8 cellular contexts compared by ENCODE assay signal in genomic region chr3:9916346-9916733, GRCh38. TPM values are rescaled to one million over a fixed set of nuclear protein-coding genes. Genes with fewer than 3 reads are reported as not detected.
DNase-seq lines count a peak whose midpoint lies in the region; ATAC-seq, FAIRE-seq and TF ChIP-seq lines count a peak whose summit lies in the region.

No MANE protein-coding gene starts in this region.

- no peaks in the 10 kb centered on the region for H3K36me3 ChIP-seq in H7 (replicated peaks; ENCODE audit: control insufficient read depth, insufficient read depth, low read length)

- H3K4me3 Mint-ChIP-seq in WTC11 = peak overlapping the region; percentile 73

- H3K27me3 ChIP-seq in H7 (ENCODE audit: control insufficient read depth, insufficient read depth, low read length) = peaks cover 3% of the 10 kb centered on the region

- no peaks in the 10 kb centered on the region for H3K36me3 Mint-ChIP-seq in WTC11

- no peak for FAIRE-seq in urothelium cell line (lab: Jason Lieb, UNC)

- DNase-seq in H7 (no peak), WTC11 (ENCODE audit: low spot score) (no peak), globus pallidus (ENCODE audit: low spot score) (peak; percentile 9), urothelium cell line (ENCODE audit: low spot score) (no peak), GM10266 (ENCODE audit: extremely low spot score) (no peak)

- CTCF ChIA-PET in WTC11 (lab: Charles Lee) = interaction anchor here (0.9 to 2.5 kb wide), 9 partner anchors 9 to 72 kb away, joined by 3 to 17 read pairs (median 4); partner anchors contain the start of genes CRELD1, PRRT3 and RPUSD3

- TF ChIP-seq CTCF in WTC11 (IDR thresholded peaks at IDR 0.05) (no peak), GM10266 (IDR thresholded peaks at IDR 0.05; ENCODE audit: control insufficient read depth, insufficient read depth, low read depth, missing control alignments) (no peak)

- H3K9me3 Mint-ChIP-seq in WTC11 = no peaks in the 10 kb centered on the region

- ATAC-seq in WTC11 = no peak
- ATAC-seq in HG03342 (IDR thresholded peaks at IDR 0.05; ENCODE audit: unreplicated experiment) = no peak
- ATAC-seq in GM19328 (IDR thresholded peaks at IDR 0.05; ENCODE audit: unreplicated experiment) = no peak

- no peak overlapping the region for H3K27ac Mint-ChIP-seq in WTC11

- H3K27me3 Mint-ChIP-seq in WTC11 (ENCODE audit: low read depth) = 0 out of 2 replicates have a peak, but pooled peaks cover 3% of the 10 kb centered on the region

- H3K4me3 ChIP-seq in H7 (ENCODE audit: insufficient read depth, low read depth, low read length) (0 out of 2 replicates have a peak overlapping the region, but pooled peaks have one; percentile 12), skin epidermis (peak overlapping the region; percentile 29 to 60 (median 51))

- H3K4me1 Mint-ChIP-seq in WTC11 = peaks cover 18% of the 10 kb centered on the region

- POLR2A ChIA-PET in WTC11 (lab: Charles Lee) = interaction anchor here (1.1 to 3.0 kb wide), 5 partner anchors 14 to 332 kb away, joined by 3 to 16 read pairs (median 5); partner anchors contain the start of genes ARPC4, CRELD1, IL17RE and TATDN2

- H3K27ac ChIP-seq in skin epidermis = peak overlapping the region in 20 of 21 experiments; percentile 34 to 91 (median 83)

TF ChIP-seq in WTC11, 78 proteins besides CTCF, POLR2A, EP300 and RAD21:
- TF ChIP-seq RELA (CRISPR knock-in tag; IDR thresholded peaks at IDR 0.05; ENCODE audit: borderline replicate concordance) = no peak
- no peak for TF ChIP-seq ZNF425 (CRISPR knock-in tag; conservative IDR thresholded peaks at IDR 0.05)
- TF ChIP-seq, protein P1, sequence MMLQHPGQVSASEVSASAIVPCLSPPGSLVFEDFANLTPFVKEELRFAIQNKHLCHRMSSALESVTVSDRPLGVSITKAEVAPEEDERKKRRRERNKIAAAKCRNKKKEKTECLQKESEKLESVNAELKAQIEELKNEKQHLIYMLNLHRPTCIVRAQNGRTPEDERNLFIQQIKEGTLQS (CRISPR knock-in tag; conservative IDR thresholded peaks at IDR 0.05) = no peak
- TF ChIP-seq, protein P2, sequence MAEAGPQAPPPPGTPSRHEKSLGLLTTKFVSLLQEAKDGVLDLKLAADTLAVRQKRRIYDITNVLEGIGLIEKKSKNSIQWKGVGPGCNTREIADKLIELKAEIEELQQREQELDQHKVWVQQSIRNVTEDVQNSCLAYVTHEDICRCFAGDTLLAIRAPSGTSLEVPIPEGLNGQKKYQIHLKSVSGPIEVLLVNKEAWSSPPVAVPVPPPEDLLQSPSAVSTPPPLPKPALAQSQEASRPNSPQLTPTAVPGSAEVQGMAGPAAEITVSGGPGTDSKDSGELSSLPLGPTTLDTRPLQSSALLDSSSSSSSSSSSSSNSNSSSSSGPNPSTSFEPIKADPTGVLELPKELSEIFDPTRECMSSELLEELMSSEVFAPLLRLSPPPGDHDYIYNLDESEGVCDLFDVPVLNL (CRISPR knock-in tag; IDR thresholded peaks at IDR 0.05; ENCODE audit: borderline replicate concordance, low read depth) = no peak
TF ChIP-seq in WTC11: peak in this region for 0.

RNA-seq across cellular contexts. Expression of gene IL17RC, which starts 0.6 kb away (rescaled TPM):
- 11.6 and 15.3 TPM in 2 replicates for total RNA-seq in H7 (2014; rRNA removed; shearing (Covaris generic))
- 10.1 to 11.8 TPM (median 10.2 TPM) in 3 replicates for total RNA-seq in WTC11 (2021)

RNA-seq across cellular contexts. Expression of gene IL17RE, which starts 13.7 kb away (rescaled TPM):
- total RNA-seq in H7 (2014; rRNA removed; shearing (Covaris generic)) = 1.5 and 1.9 TPM in 2 replicates
- total RNA-seq in WTC11 (2021) = 3.0 to 4.2 TPM (median 4.0 TPM) in 3 replicates

RNA-seq across cellular contexts. Expression of gene CRELD1, which starts 17.3 kb away (rescaled TPM):
- 22.2 and 30.2 TPM in 2 replicates for total RNA-seq in H7 (2014; rRNA removed; shearing (Covaris generic))
- total RNA-seq in WTC11 (2021) = 18.8 to 36.2 TPM (median 35.9 TPM) in 3 replicates

RNA-seq across cellular contexts. Expression of gene JAGN1, which starts 25.9 kb away (rescaled TPM):
- 15.0 and 15.1 TPM in 2 replicates for total RNA-seq in H7 (2014; rRNA removed; shearing (Covaris generic))
- total RNA-seq in WTC11 (2021) = 25.6 to 30.1 TPM (median 28.7 TPM) in 3 replicates

RNA-seq across cellular contexts. Expression of gene PRRT3, which starts 35.9 kb away (rescaled TPM):
- total RNA-seq in H7 (2014; rRNA removed; shearing (Covaris generic)) = 5.3 and 6.8 TPM in 2 replicates
- total RNA-seq in WTC11 (2021) = 9.2 to 11.5 TPM (median 11.4 TPM) in 3 replicates
